ENCODE assay signal across 21 cellular contexts in the genomic region with DNA sequence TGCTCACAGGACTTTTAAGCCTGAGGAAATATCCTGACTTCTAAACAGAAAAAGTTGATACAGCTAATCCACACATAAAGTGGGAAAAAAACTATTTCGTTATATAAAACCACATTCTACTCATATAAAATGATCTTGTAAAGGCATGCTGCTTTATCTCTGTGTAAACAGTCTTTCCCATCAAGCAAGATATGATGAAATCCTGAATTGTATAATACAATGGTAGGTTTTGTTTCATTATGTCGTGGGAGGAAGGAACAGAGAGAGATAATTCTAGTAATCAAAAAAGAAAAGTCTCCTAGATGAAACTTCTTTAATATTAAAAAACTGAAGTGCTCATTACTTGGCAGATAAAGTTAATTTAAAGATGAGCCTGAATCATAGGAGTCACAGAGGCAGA.
"Had no signal": no experiment of that assay in that cellular context is flagged by ENCODE, and none has a peak within 500 bp of the region (broad histone marks: within the 10 kb centered on the region; RNA-seq: fewer than 3 reads in every experiment).

No MANE protein-coding gene starts in this region.

- H3K27ac ChIP-seq: brain microvascular endothelial cell, esophagus muscularis mucosa, hepatocyte, lower lobe of right lung, right atrium auricular region, tibial artery had no signal

- H3K4me3 Mint-ChIP-seq: activated CD4-positive, alpha-beta T cell treated with anti-CD3 and anti-CD28 coated beads, Interleukin-2, amount 10 ng/mL, durations not matched to agents 24 days and 14 days; activated CD8-positive, alpha-beta T cell treated with anti-CD3 and anti-CD28 coated beads for 36 hours; activated naive CD8-positive, alpha-beta T cell treated with anti-CD3 and anti-CD28 coated beads, Interleukin-2, amount 10 ng/mL, durations not matched to agents 7 days and 5 days; activated T-helper 17 cell treated with anti-CD3 and anti-CD28 coated beads, Interleukin-2, amount 50 U/mL, for 72 hours; nephron; T-helper 1 cell treated with Interleukin-12 subunit alpha and Interleukin-12 subunit beta and Interleukin-4 antibody, amounts not matched to agents 30 μg/mL and 1 μg/mL, for 36 hours had no signal

- H3K36me3 Mint-ChIP-seq: activated naive CD8-positive, alpha-beta T cell treated with anti-CD3 and anti-CD28 coated beads, Interleukin-2, amount 10 ng/mL, durations not matched to agents 7 days and 5 days had no signal

- ATAC-seq: activated CD8-positive, alpha-beta T cell treated with anti-CD3 and anti-CD28 coated beads for 36 hours; activated T-helper 17 cell treated with anti-CD3 and anti-CD28 coated beads, Interleukin-2, amount 50 U/mL, for 72 hours; lower lobe of right lung; stimulated activated naive CD8-positive, alpha-beta T cell treated with anti-CD3 and anti-CD28 coated beads, Interleukin-15, Interleukin-2, amounts not matched to agents 100 U/mL and 50 U/mL, for 24 hours had no signal

- H3K27me3 Mint-ChIP-seq: activated CD4-positive, alpha-beta T cell treated with anti-CD3 and anti-CD28 coated beads, Interleukin-2, amount 10 ng/mL, durations not matched to agents 24 days and 14 days; activated CD8-positive, alpha-beta T cell treated with anti-CD3 and anti-CD28 coated beads for 36 hours; activated naive CD8-positive, alpha-beta T cell treated with anti-CD3 and anti-CD28 coated beads, Interleukin-2, amount 10 ng/mL, durations not matched to agents 7 days and 5 days had no signal

- H3K4me2 ChIP-seq: hepatocyte had no signal

- H2AFZ ChIP-seq: hepatocyte had no signal

- H3K36me3 ChIP-seq: brain microvascular endothelial cell, esophagus muscularis mucosa, lower lobe of right lung, right atrium auricular region, tibial artery had no signal

- H3K4me1 Mint-ChIP-seq: activated CD4-positive, alpha-beta T cell treated with anti-CD3 and anti-CD28 coated beads, Interleukin-2, amount 10 ng/mL, durations not matched to agents 24 days and 14 days; activated naive CD8-positive, alpha-beta T cell treated with anti-CD3 and anti-CD28 coated beads, Interleukin-2, amount 10 ng/mL, durations not matched to agents 7 days and 5 days; activated T-helper 17 cell treated with anti-CD3 and anti-CD28 coated beads, Interleukin-2, amount 50 U/mL, for 72 hours; nephron had no signal

- H3K4me1 ChIP-seq: esophagus muscularis mucosa, lower lobe of right lung, right atrium auricular region, tibial artery had no signal

- H3K27ac Mint-ChIP-seq: activated CD4-positive, alpha-beta T cell treated with anti-CD3 and anti-CD28 coated beads, Interleukin-2, amount 10 ng/mL, durations not matched to agents 24 days and 14 days; activated CD8-positive, alpha-beta T cell treated with anti-CD3 and anti-CD28 coated beads for 36 hours; activated naive CD8-positive, alpha-beta T cell treated with anti-CD3 and anti-CD28 coated beads, Interleukin-2, amount 10 ng/mL, durations not matched to agents 7 days and 5 days; activated T-helper 17 cell treated with anti-CD3 and anti-CD28 coated beads, Interleukin-2, amount 50 U/mL, for 72 hours; nephron; T-helper 1 cell treated with Interleukin-12 subunit alpha and Interleukin-12 subunit beta and Interleukin-4 antibody, amounts not matched to agents 30 μg/mL and 1 μg/mL, for 36 hours had no signal

- H3K9me3 ChIP-seq: esophagus muscularis mucosa, lower lobe of right lung, right atrium auricular region, tibial artery had no signal

- H3K27me3 ChIP-seq: brain microvascular endothelial cell, esophagus muscularis mucosa, hepatocyte, right atrium auricular region, tibial artery had no signal

- H3K9me3 Mint-ChIP-seq: activated CD4-positive, alpha-beta T cell treated with anti-CD3 and anti-CD28 coated beads, Interleukin-2, amount 10 ng/mL, durations not matched to agents 24 days and 14 days; activated CD8-positive, alpha-beta T cell treated with anti-CD3 and anti-CD28 coated beads for 36 hours; activated naive CD8-positive, alpha-beta T cell treated with anti-CD3 and anti-CD28 coated beads, Interleukin-2, amount 10 ng/mL, durations not matched to agents 7 days and 5 days; activated T-helper 17 cell treated with anti-CD3 and anti-CD28 coated beads, Interleukin-2, amount 50 U/mL, for 72 hours; nephron; T-helper 1 cell treated with Interleukin-12 subunit alpha and Interleukin-12 subunit beta and Interleukin-4 antibody, amounts not matched to agents 30 μg/mL and 1 μg/mL, for 36 hours had no signal

- H3K4me3 ChIP-seq: esophagus muscularis mucosa, hepatocyte, lower lobe of right lung, right atrium auricular region, tibial artery had no signal

- DNase-seq: activated CD4-positive, alpha-beta T cell treated with anti-CD3 and anti-CD28 coated beads, Interleukin-2, amount 10 ng/mL, durations not matched to agents 24 days and 14 days; activated CD8-positive, alpha-beta T cell treated with anti-CD3 and anti-CD28 coated beads for 36 hours; activated naive CD4-positive, alpha-beta T cell; activated naive CD8-positive, alpha-beta T cell treated with anti-CD3 and anti-CD28 coated beads, Interleukin-2, amount 10 ng/mL, durations not matched to agents 7 days and 5 days; activated T-cell treated with anti-CD3 and anti-CD28 coated beads, Interleukin-2, amount 50 U/mL, for 1 hour; anterior cingulate cortex; brain microvascular endothelial cell; effector CD4-positive, alpha-beta T cell; foreskin fibroblast; lower lobe of right lung; nucleus accumbens; stimulated activated CD4-positive, alpha-beta T cell treated with anti-CD3 and anti-CD28 coated beads, Interleukin-2, amount 100 ng/mL, for 24 hours; stimulated activated naive CD8-positive, alpha-beta T cell treated with anti-CD3 and anti-CD28 coated beads, Interleukin-15, Interleukin-2, amounts not matched to agents 100 U/mL and 50 U/mL, for 24 hours; substantia nigra; tibial artery had no signal

- H3K79me2 ChIP-seq: hepatocyte had no signal
